ENCODE assay signal across 8 cellular contexts in genomic region chr11:28108909-28109308, GRCh38. TPM values are rescaled to one million over a fixed set of nuclear protein-coding genes. Genes with fewer than 3 reads are reported as not detected.
DNase-seq lines count a peak whose midpoint lies in the region; ATAC-seq, FAIRE-seq and TF ChIP-seq lines count a peak whose summit lies in the region.

No MANE protein-coding gene starts in this region.

- H3K27me3 ChIP-seq in Panc1 (ENCODE audit: control insufficient read depth, insufficient read depth, low read length) (no peaks in the 10 kb centered on the region), rectal smooth muscle tissue (ENCODE audit: control insufficient read depth, insufficient read depth, low read length) (no peaks in the 10 kb centered on the region)

- peak overlapping the region; percentile 99 for H3K27ac ChIP-seq in Panc1 (ENCODE audit: low read length)
- peak overlapping the region; percentile 75 for H3K27ac ChIP-seq in epithelial cell of prostate
- no peak overlapping the region for H3K27ac ChIP-seq in rectal smooth muscle tissue (ENCODE audit: low read depth, low read length)

- ATAC-seq in Panc1: no peak
- ATAC-seq in HG02763 (IDR thresholded peaks at IDR 0.05; ENCODE audit: unreplicated experiment): no peak
- ATAC-seq in HG02759 (IDR thresholded peaks at IDR 0.05; ENCODE audit: unreplicated experiment): no peak

- POLR2A ChIA-PET in Panc1 (lab: Charles Lee): interaction anchor here (0.5 to 0.6 kb wide), 2 partner anchors 11 to 159 kb away, joined by 3 to 5 read pairs; no protein-coding TSS in a partner anchor

- H3K4me3 ChIP-seq in GM12865 (ENCODE audit: low read depth, low read length) (peak overlapping the region; percentile 87), Panc1 (ENCODE audit: low read depth in 2 of 2, low read length in 2 of 2) (peak overlapping the region; percentile 76 to 84), rectal smooth muscle tissue (ENCODE audit: low read length) (peak overlapping the region; percentile 21)

- intact Hi-C loops in Panc1 (cut with micrococcal nuclease; ENCODE audit: unreplicated experiment): loop anchor here (5.0 kb wide), 1 partner anchor 412 kb away; no protein-coding TSS in a partner anchor

- DNase-seq in GM12865 (ENCODE audit: low read depth) (no peak), Panc1 (ENCODE audit: low read depth, low spot score) (no peak), epithelial cell of prostate (ENCODE audit: low read depth, low spot score) (no peak), SIG-M5 (lab: John Stamatoyannopoulos, UW) (no peak), RCC 7860 (ENCODE audit: low spot score) (no peak)

- CTCF ChIA-PET in Panc1 (lab: Charles Lee): no interaction called here

- TF ChIP-seq CTCF in GM12865 (IDR thresholded peaks at IDR 0.05; ENCODE audit: insufficient read depth, low read depth, low read length, missing control alignments): no peak
- no peak for TF ChIP-seq CTCF in Panc1 (IDR thresholded peaks at IDR 0.05)

- no peaks in the 10 kb centered on the region for H3K9me3 ChIP-seq in Panc1 (ENCODE audit: control insufficient read depth, insufficient read depth, low read depth, low read length)

- H3K36me3 ChIP-seq in Panc1 (ENCODE audit: control insufficient read depth, insufficient read depth, low read length): peaks cover 9% of the 10 kb centered on the region
- H3K36me3 ChIP-seq in rectal smooth muscle tissue (ENCODE audit: control insufficient read depth, insufficient read depth, low read length): peaks cover 2% of the 10 kb centered on the region

- peaks cover 35% of the 10 kb centered on the region for H3K4me1 ChIP-seq in Panc1 (ENCODE audit: control insufficient read depth, insufficient read depth, low read length)
- H3K4me1 ChIP-seq in rectal smooth muscle tissue (ENCODE audit: control insufficient read depth, insufficient read depth, low read length): peaks cover 22% of the 10 kb centered on the region

- in situ Hi-C loops in Panc1 (cut with HindIII; ENCODE audit: low pct_unique_long_range_greater_than_20kb, low sequenced_read_pairs): loop anchor here (25.0 kb wide), 1 partner anchor 397 kb away; the partner anchor contains the start of gene BDNF

- BruUV-seq in Panc1 (replicated peaks; lab: Mats Ljungman, UMichigan): no TSS peak

- FAIRE-seq in RCC 7860 (lab: Jason Lieb, UNC): no peak

- H3K9ac ChIP-seq in rectal smooth muscle tissue (ENCODE audit: low read length): no peak overlapping the region

RNA-seq across cellular contexts. Expression of gene METTL15, which starts 0.7 kb away (rescaled TPM):
- total RNA-seq in Panc1 (2021; ENCODE audit: unreplicated experiment): 11.4 TPM
- polyA plus RNA-seq in Panc1 (2012; ENCODE audit: insufficient read length): 4.5 TPM

RNA-seq across cellular contexts. Expression of gene KIF18A, which starts 1.0 kb away (rescaled TPM):
- total RNA-seq in Panc1 (2021; ENCODE audit: unreplicated experiment): 20.8 TPM
- 3.1 TPM for polyA plus RNA-seq in Panc1 (2012; ENCODE audit: insufficient read length)

Comparison
In these comparisons a context has a peak if more than half of its experiments do, and no peak if none do; other contexts are left out.
1. H3K4me3 ChIP-seq: peak in every context shown above with its lines; median percentile 87 in GM12865; 80 in Panc1; 21 in rectal smooth muscle tissue.